Comparison of ENCODE assay signal across 13 cellular contexts in the genomic region with DNA sequence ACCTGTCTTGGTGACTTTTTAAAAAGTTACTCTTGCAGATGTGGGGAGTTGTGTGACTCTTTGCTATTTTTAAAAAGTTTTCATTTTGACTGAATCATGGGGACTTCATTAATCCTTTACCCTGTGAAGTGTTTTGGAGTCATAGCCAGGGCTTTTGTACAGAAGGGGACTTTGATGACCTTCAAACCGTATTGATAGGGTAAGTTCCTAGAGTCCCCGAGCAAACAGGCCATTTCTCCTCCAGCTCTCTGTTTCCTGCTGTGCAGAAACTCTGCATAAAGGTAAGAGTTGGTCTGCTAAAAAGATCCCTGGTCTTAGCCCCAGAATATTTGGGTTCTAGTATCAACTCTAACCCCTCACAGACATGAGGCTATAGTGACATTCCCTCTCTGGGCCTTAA.
"Had no signal": no experiment of that assay in that cellular context is flagged by ENCODE, and none has a peak within 500 bp of the region (broad histone marks: within the 10 kb centered on the region; RNA-seq: fewer than 3 reads in every experiment).

No MANE protein-coding gene starts in this region.

- H3K27me3 ChIP-seq: left lung, tibial artery had no signal

- H2AFZ ChIP-seq: parathyroid adenoma had no signal

- H3K9me3 ChIP-seq: left lung, tibial artery had no signal

- H3K27ac ChIP-seq: tibial artery, VCaP had no signal

- H3K9ac ChIP-seq: parathyroid adenoma had no signal

- H3K4me3 ChIP-seq: left lung, tibial artery had no signal

- DNase-seq: activated CD4-positive, alpha-beta memory T cell treated with anti-CD3 and anti-CD28 coated beads, Interleukin-2, amount 10 ng/mL, durations not matched to agents 7 days and 5 days; activated gamma-delta T cell; activated T-cell treated with anti-CD3 and anti-CD28 coated beads, Interleukin-2, amount 50 U/mL, for 72 hours; amniotic stem cell; erythroblast; left lung; naive thymus-derived CD8-positive, alpha-beta T cell; stimulated activated CD4-positive, alpha-beta T cell treated with anti-CD3 and anti-CD28 coated beads, Interleukin-2, amount 100 ng/mL, for 48 hours; stimulated activated naive B cell treated with anti-CD40 and anti-IgM and Interleukin-4, amounts not matched to agents 10 μg/mL and 1 μg/mL and 100 μg/mL, for 72 hours; tibial artery had no signal

- H3K36me3 ChIP-seq: left lung, tibial artery had no signal

- H3K4me1 ChIP-seq: parathyroid adenoma had no signal

- H3K79me2 ChIP-seq: parathyroid adenoma had no signal

- ATAC-seq: activated naive CD4-positive, alpha-beta T cell treated with anti-CD3 and anti-CD28 coated beads, Interleukin-2, amount 50 U/mL, for 72 hours; activated T-cell treated with anti-CD3 and anti-CD28 coated beads, Interleukin-2, amount 50 U/mL, for 72 hours; left lung; naive thymus-derived CD8-positive, alpha-beta T cell had no signal
